In the genomic region with DNA sequence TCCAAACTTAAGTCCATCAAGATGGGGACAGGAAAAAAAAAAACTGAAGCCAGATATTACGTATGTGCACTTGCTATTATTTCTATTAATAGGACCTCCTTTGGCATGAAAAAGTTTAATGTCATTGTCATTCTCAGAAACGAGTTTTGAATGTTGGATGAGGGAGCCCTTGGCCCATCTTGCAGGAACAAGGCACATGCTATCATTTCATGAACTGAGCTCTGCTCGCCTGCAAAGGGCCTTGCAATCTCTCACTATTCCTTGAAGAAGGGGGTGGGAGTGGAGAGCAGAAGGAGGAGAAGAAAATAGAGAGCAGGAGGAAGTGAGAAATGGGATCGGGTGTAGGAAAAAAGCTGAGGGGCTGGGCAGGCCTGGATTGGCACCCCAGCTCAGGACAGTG, we compare ENCODE assay signal across 1 cellular context.
TF ChIP-seq lines count a peak whose summit lies in the region.

No MANE protein-coding gene starts in this region.

TF ChIP-seq in GM23338, 12 proteins besides CTCF, POLR2A, EP300 and RAD21 (continued from another document):
- TF ChIP-seq, protein P1, sequence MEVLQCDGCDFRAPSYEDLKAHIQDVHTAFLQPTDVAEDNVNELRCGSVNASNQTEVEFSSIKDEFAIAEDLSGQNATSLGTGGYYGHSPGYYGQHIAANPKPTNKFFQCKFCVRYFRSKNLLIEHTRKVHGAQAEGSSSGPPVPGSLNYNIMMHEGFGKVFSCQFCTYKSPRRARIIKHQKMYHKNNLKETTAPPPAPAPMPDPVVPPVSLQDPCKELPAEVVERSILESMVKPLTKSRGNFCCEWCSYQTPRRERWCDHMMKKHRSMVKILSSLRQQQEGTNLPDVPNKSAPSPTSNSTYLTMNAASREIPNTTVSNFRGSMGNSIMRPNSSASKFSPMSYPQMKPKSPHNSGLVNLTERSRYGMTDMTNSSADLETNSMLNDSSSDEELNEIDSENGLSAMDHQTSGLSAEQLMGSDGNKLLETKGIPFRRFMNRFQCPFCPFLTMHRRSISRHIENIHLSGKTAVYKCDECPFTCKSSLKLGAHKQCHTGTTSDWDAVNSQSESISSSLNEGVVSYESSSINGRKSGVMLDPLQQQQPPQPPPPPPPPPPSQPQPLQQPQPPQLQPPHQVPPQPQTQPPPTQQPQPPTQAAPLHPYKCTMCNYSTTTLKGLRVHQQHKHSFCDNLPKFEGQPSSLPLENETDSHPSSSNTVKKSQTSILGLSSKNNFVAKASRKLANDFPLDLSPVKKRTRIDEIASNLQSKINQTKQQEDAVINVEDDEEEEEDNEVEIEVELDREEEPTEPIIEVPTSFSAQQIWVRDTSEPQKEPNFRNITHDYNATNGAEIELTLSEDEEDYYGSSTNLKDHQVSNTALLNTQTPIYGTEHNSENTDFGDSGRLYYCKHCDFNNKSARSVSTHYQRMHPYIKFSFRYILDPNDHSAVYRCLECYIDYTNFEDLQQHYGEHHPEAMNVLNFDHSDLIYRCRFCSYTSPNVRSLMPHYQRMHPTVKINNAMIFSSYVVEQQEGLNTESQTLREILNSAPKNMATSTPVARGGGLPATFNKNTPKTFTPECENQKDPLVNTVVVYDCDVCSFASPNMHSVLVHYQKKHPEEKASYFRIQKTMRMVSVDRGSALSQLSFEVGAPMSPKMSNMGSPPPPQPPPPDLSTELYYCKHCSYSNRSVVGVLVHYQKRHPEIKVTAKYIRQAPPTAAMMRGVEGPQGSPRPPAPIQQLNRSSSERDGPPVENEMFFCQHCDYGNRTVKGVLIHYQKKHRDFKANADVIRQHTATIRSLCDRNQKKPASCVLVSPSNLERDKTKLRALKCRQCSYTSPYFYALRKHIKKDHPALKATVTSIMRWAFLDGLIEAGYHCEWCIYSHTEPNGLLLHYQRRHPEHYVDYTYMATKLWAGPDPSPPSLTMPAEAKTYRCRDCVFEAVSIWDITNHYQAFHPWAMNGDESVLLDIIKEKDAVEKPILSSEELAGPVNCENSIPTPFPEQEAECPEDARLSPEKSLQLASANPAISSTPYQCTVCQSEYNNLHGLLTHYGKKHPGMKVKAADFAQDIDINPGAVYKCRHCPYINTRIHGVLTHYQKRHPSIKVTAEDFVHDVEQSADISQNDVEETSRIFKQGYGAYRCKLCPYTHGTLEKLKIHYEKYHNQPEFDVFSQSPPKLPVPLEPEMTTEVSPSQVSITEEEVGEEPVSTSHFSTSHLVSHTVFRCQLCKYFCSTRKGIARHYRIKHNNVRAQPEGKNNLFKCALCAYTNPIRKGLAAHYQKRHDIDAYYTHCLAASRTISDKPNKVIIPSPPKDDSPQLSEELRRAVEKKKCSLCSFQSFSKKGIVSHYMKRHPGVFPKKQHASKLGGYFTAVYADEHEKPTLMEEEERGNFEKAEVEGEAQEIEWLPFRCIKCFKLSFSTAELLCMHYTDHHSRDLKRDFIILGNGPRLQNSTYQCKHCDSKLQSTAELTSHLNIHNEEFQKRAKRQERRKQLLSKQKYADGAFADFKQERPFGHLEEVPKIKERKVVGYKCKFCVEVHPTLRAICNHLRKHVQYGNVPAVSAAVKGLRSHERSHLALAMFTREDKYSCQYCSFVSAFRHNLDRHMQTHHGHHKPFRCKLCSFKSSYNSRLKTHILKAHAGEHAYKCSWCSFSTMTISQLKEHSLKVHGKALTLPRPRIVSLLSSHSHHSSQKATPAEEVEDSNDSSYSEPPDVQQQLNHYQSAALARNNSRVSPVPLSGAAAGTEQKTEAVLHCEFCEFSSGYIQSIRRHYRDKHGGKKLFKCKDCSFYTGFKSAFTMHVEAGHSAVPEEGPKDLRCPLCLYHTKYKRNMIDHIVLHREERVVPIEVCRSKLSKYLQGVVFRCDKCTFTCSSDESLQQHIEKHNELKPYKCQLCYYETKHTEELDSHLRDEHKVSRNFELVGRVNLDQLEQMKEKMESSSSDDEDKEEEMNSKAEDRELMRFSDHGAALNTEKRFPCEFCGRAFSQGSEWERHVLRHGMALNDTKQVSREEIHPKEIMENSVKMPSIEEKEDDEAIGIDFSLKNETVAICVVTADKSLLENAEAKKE (CRISPR knock-in tag; IDR thresholded peaks at IDR 0.05): no peak
- TF ChIP-seq EZH2phosphoT487 (IDR thresholded peaks at IDR 0.05; ENCODE audit: unreplicated experiment): no peak
- no peak for TF ChIP-seq STAT1 (IDR thresholded peaks at IDR 0.05; ENCODE audit: unreplicated experiment)
- no peak for TF ChIP-seq EZH2 (IDR thresholded peaks at IDR 0.05; ENCODE audit: low read depth, unreplicated experiment)
- TF ChIP-seq, protein P2, sequence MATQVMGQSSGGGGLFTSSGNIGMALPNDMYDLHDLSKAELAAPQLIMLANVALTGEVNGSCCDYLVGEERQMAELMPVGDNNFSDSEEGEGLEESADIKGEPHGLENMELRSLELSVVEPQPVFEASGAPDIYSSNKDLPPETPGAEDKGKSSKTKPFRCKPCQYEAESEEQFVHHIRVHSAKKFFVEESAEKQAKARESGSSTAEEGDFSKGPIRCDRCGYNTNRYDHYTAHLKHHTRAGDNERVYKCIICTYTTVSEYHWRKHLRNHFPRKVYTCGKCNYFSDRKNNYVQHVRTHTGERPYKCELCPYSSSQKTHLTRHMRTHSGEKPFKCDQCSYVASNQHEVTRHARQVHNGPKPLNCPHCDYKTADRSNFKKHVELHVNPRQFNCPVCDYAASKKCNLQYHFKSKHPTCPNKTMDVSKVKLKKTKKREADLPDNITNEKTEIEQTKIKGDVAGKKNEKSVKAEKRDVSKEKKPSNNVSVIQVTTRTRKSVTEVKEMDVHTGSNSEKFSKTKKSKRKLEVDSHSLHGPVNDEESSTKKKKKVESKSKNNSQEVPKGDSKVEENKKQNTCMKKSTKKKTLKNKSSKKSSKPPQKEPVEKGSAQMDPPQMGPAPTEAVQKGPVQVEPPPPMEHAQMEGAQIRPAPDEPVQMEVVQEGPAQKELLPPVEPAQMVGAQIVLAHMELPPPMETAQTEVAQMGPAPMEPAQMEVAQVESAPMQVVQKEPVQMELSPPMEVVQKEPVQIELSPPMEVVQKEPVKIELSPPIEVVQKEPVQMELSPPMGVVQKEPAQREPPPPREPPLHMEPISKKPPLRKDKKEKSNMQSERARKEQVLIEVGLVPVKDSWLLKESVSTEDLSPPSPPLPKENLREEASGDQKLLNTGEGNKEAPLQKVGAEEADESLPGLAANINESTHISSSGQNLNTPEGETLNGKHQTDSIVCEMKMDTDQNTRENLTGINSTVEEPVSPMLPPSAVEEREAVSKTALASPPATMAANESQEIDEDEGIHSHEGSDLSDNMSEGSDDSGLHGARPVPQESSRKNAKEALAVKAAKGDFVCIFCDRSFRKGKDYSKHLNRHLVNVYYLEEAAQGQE (IDR thresholded peaks at IDR 0.05; ENCODE audit: unreplicated experiment): no peak
- no peak for TF ChIP-seq NANOG (IDR thresholded peaks at IDR 0.05; ENCODE audit: borderline replicate concordance)
